Comparison of ENCODE assay signal across 25 cellular contexts in the genomic region with DNA sequence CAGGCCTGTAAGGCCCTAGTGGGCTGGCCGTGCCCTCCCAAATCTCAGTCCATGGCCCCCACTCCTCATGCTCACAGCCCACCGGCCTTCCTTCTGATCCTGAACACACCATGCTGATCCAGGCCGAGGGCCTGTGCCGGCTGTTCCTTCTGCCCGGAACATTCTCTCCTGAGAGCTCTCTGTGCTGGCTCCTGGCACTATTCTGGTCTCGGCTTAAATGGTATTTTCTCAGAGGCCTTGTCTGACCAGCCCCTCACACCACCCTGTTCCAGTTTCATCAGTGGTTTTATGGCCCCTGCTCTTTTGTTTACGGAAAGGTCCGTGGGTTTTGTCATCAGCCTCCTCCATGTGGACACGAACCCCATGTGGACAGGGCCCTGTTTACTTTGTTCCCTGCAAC.
"Had no signal": no experiment of that assay in that cellular context is flagged by ENCODE, and none has a peak within 500 bp of the region (broad histone marks: within the 10 kb centered on the region; RNA-seq: fewer than 3 reads in every experiment).

No MANE protein-coding gene starts in this region.

- H3K27ac Mint-ChIP-seq: IgD-negative memory B cell had no signal

- ATAC-seq: HepG2, K562, SK-N-SH treated with all-trans-retinoic acid at 6 μM for 48 hours had no signal

- H3K4me1 Mint-ChIP-seq: IgD-negative memory B cell had no signal

- H3K4me3 Mint-ChIP-seq: IgD-negative memory B cell had no signal

- H3K27ac ChIP-seq: KMS-11, SJCRH30 had no signal

- H3K9me3 Mint-ChIP-seq: IgD-negative memory B cell had no signal

- DNase-seq: Kasumi-1, MM.1S, MV-4-11, NCI-H1048, NCI-H1105, NCI-H1417, NCI-H1436 treated with DMSO at 0.1 percent for 48 hours, NCI-H1694, NCI-H1930, NCI-H2081, NCI-H2107, NCI-H226, NCI-H446, NCI-H510A, NCI-H524 treated with DMSO at 0.1 percent for 48 hours, NCI-H69, NCI-H774, RPMI8226, SHP77 treated with DMSO at 0.1 percent for 48 hours, SJCRH30 had no signal
